Comparison of ENCODE assay signal across 8 cellular contexts in genomic region chr17:1724869-1725641, GRCh38. TPM values are rescaled to one million over a fixed set of nuclear protein-coding genes. Genes with fewer than 3 reads are reported as not detected.
A peak's percentile ranks its signal among the peaks of the same experiment; 100 is the strongest.
DNase-seq lines count a peak whose midpoint lies in the region; ATAC-seq and TF ChIP-seq lines count a peak whose summit lies in the region.

No MANE protein-coding gene starts in this region.

- WGBS in gastroesophageal sphincter (ENCODE audit: low coverage in 1 of 2), 2 donors = 60% methylated on average over 1 of the region's 51 CpGs; no CpG with 5 or more reads in 1 of the 2 donors
- no CpG with 5 or more reads among the region's 51 CpGs for WGBS in trophoblast cell (ENCODE audit: extremely low coverage, insufficient coverage, insufficient read length)

- H3K36me3 ChIP-seq in gastroesophageal sphincter = peaks cover 0 to 43% of the 10 kb centered on the region in 2 donors
- peaks cover 2 to 4% of the 10 kb centered on the region in 2 experiments for H3K36me3 ChIP-seq in trophoblast cell (ENCODE audit: control insufficient read depth in 1 of 2, insufficient read depth in 2 of 2, low read length in 2 of 2)

- H3K18ac ChIP-seq in trophoblast cell (ENCODE audit: low read length) = peak overlapping the region; percentile 26

- H3K27ac ChIP-seq in VCaP (peak overlapping the region; percentile 79), gastroesophageal sphincter (peak overlapping the region; percentile 62 to 94 (median 88)), trophoblast cell (ENCODE audit: low read depth, low read length) (peak overlapping the region; percentile 19)

- peak overlapping the region; percentile 46 for H2AFZ ChIP-seq in trophoblast cell (ENCODE audit: insufficient read depth, low read length, poor library complexity)

- DNase-seq in NOMO-1 (lab: John Stamatoyannopoulos, UW; ENCODE audit: unreplicated experiment in 2 of 2) (peak; percentile 26 to 34), NOMO-1 treated with dmso at 0.1 percent for 144 hours (lab: John Stamatoyannopoulos, UW; ENCODE audit: unreplicated experiment) (no peak), trophoblast cell (no peak), SKM-1 (lab: John Stamatoyannopoulos, UW; ENCODE audit: unreplicated experiment) (no peak), NCI-H1092 treated with DMSO at 0.1 percent for 48 hours (lab: John Stamatoyannopoulos, UW) (no peak)

- H4K8ac ChIP-seq in trophoblast cell (ENCODE audit: low read depth, low read length) = peak overlapping the region; percentile 64

- H4K12ac ChIP-seq in trophoblast cell (ENCODE audit: low read depth, low read length) = peak overlapping the region; percentile 51

- H3K9me3 ChIP-seq in gastroesophageal sphincter = no peaks in the 10 kb centered on the region
- peaks cover 4% of the 10 kb centered on the region for H3K9me3 ChIP-seq in trophoblast cell (ENCODE audit: insufficient read depth, low read depth, low read length)

- peak overlapping the region; percentile 47 for H4K91ac ChIP-seq in trophoblast cell (ENCODE audit: low read depth, low read length)

- ATAC-seq in HG03108 (IDR thresholded peaks at IDR 0.05; ENCODE audit: unreplicated experiment) (peak; percentile 19), gastroesophageal sphincter (peak; percentile 66)

- no peak overlapping the region for H2AK5ac ChIP-seq in trophoblast cell (ENCODE audit: low read length)

- peaks cover 8% of the 10 kb centered on the region for H3K79me1 ChIP-seq in trophoblast cell (ENCODE audit: low read length)

- peaks cover 5% of the 10 kb centered on the region for H3K79me2 ChIP-seq in trophoblast cell (ENCODE audit: control insufficient read depth, insufficient read depth, low read length, poor library complexity)

- H3K4me1 ChIP-seq in gastroesophageal sphincter (peaks cover 0 to 87% (median 30%) of the 10 kb centered on the region in 3 donors), trophoblast cell (ENCODE audit: control insufficient read depth in 1 of 2, insufficient read depth in 2 of 2, low read length in 2 of 2) (peaks cover 9 to 13% of the 10 kb centered on the region in 2 experiments)

- TF ChIP-seq EP300 in gastroesophageal sphincter (IDR thresholded peaks at IDR 0.05) = no peak

- peak overlapping the region; percentile 16 for H3K9ac ChIP-seq in trophoblast cell (ENCODE audit: low read length)

- no peak overlapping the region for H3K23ac ChIP-seq in trophoblast cell (ENCODE audit: low read length)

- peak overlapping the region; percentile 70 for H3K4me2 ChIP-seq in trophoblast cell (ENCODE audit: low read length)

- H2BK120ac ChIP-seq in trophoblast cell (ENCODE audit: insufficient read depth, low read length, poor library complexity) = peak overlapping the region; percentile 3

- TF ChIP-seq POLR2A in gastroesophageal sphincter (IDR thresholded peaks at IDR 0.05) = no peak

- TF ChIP-seq CTCF in VCaP (conservative IDR thresholded peaks at IDR 0.05) = 0 out of 2 replicates have a peak, but pooled peaks have one; percentile 18
- TF ChIP-seq CTCF in gastroesophageal sphincter (IDR thresholded peaks at IDR 0.05) = peak in 3 of 4 experiments; percentile 35 to 49 (median 43)

- no peak overlapping the region for H2BK5ac ChIP-seq in trophoblast cell (ENCODE audit: low read depth, low read length, poor library complexity)

- H3K4ac ChIP-seq in trophoblast cell (ENCODE audit: low read depth, low read length) = peak overlapping the region; percentile 54

- peak overlapping the region; percentile 63 for H3K14ac ChIP-seq in trophoblast cell (ENCODE audit: low read length)

- peak overlapping the region; percentile 51 to 87 for H3K4me3 ChIP-seq in gastroesophageal sphincter
- H3K4me3 ChIP-seq in trophoblast cell (ENCODE audit: low read depth, low read length) = peak overlapping the region; percentile 71

- H3K27me3 ChIP-seq in gastroesophageal sphincter (no peaks in the 10 kb centered on the region), trophoblast cell (ENCODE audit: insufficient read depth, low read length) (no peaks in the 10 kb centered on the region)

- H2BK12ac ChIP-seq in trophoblast cell (ENCODE audit: low read length) = peak overlapping the region; percentile 14

RNA-seq across cellular contexts. Expression of gene WDR81, which starts 0.6 kb away (rescaled TPM):
- total RNA-seq in gastroesophageal sphincter = 10 to 100 TPM; 21.8 to 44.1 (median 32.2) TPM
- polyA plus RNA-seq in trophoblast cell (2013) = 5.0 and 5.2 TPM in 2 replicates

RNA-seq across cellular contexts. Expression of gene TLCD2, which starts 14.9 kb away (rescaled TPM):
- total RNA-seq in gastroesophageal sphincter = 1 to 10 TPM; 4.2 to 5.1 (median 4.8) TPM
- polyA plus RNA-seq in trophoblast cell (2013) = 2.0 and 2.1 TPM in 2 replicates

RNA-seq across cellular contexts. Expression of gene SERPINF2, which starts 17.6 kb away (rescaled TPM):
- 1 to 10 TPM; 2.0 to 7.6 (median 5.1) TPM for total RNA-seq in gastroesophageal sphincter
- 0.06 and 0.08 TPM in 2 replicates for polyA plus RNA-seq in trophoblast cell (2013)

RNA-seq across cellular contexts. Expression of gene SERPINF1, which starts 36.8 kb away (rescaled TPM):
- total RNA-seq in gastroesophageal sphincter = 100 to 1,000 TPM; 136 to 634 (median 302) TPM
- 2.2 and 2.3 TPM in 2 replicates for polyA plus RNA-seq in trophoblast cell (2013)

RNA-seq across cellular contexts. Expression of gene PRPF8, which starts 40.4 kb away (rescaled TPM):
- total RNA-seq in gastroesophageal sphincter = 100 to 1,000 TPM; 111 to 195 (median 161) TPM
- 142 and 147 TPM in 2 replicates for polyA plus RNA-seq in trophoblast cell (2013)

Comparison
In these comparisons a context has a peak if more than half of its experiments do, and no peak if none do; other contexts are left out.
1. DNase-seq: peak in NOMO-1 (2 of 2); none in NOMO-1 treated with dmso at 0.1 percent for 144 hours (single experiment), trophoblast cell (0 of 2), SKM-1 (single experiment) and NCI-H1092 treated with DMSO at 0.1 percent for 48 hours (single experiment).
2. H3K27ac ChIP-seq: peak in every context shown above with its lines; median percentile 88 in gastroesophageal sphincter; 79 in VCaP; 19 in trophoblast cell.